1 cellular context compared by ENCODE assay signal in the genomic region with DNA sequence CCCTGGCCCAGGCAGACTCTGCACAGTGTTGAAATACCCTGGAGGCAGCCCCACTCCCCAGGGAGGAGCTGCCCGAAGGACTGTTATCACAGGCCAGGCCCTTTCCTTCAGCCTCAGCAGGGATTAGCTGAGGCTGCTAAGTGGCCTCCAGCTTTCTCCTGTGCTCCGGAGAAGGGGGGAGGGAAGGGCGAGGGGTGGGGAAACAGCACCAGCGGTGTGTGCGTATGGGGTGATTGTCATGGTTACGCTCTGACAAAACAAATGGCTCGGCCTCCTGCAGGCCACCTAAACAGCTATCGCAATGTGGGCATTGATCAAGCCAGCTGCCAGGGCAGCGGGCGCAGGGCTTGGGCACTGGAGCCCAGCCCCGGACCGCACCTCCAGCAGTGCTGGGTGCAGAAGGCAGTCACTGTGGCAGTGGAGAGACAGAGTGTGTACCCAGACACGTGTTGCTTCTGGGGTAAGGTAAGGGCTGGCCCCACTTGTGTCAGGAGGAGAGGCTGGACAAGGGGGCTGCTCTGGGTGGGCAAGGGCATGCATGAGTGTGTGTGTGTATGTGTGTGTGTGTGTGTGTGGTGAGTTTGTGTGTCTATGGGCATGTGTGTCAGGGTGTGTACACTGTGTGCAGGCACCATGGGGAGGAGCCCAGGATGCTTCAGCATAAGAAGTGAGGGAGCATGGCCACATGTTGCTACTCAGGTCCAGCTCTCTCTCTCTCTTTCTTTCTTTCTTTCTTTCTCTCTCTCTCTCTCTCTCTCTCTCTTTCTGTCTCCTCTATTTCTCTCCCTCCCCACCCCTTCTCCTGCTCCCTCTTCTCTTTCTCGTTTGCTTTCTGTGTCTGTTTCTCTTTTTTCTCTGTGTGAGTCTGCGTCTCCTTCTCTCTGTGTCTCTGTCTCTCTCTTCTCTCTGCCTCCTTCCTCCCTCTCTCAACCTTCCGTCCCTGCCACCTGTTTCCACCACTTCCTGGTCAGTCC.
TF ChIP-seq lines count a peak whose summit lies in the region.

VWA5B1 (plus strand) TSS at position 252 of the 974 bp plus-strand sequence. CDS start 19,727 bp downstream, outside the sequence.

TF ChIP-seq in H1, 55 proteins besides CTCF, POLR2A, EP300 and RAD21:
- TF ChIP-seq SIN3A (conservative IDR thresholded peaks at IDR 0.05 in 1 of 2, IDR thresholded peaks at IDR 0.05 in 1 of 2; ENCODE audit: low read depth in 1 of 2, low read length in 2 of 2) (0 out of 4 replicates have a peak, but pooled peaks have one; percentile 53 to 54), CREB1 (IDR thresholded peaks at IDR 0.05) (0 out of 2 replicates have a peak, but pooled peaks have one; percentile 28), RFX5 (IDR thresholded peaks at IDR 0.05; ENCODE audit: borderline replicate concordance, low read depth, low read length) (no peak), ASH2L (IDR thresholded peaks at IDR 0.05; ENCODE audit: low read length) (peak; percentile 27), GABPA (IDR thresholded peaks at IDR 0.05; ENCODE audit: borderline replicate concordance, insufficient read depth, low read length) (peak; percentile 31; the same call in 1 of the 2 replicates), TAF1 (IDR thresholded peaks at IDR 0.05; ENCODE audit: low read depth, low read length) (peak; percentile 50; the same call in 1 of the 2 replicates), HDAC2 (IDR thresholded peaks at IDR 0.05; ENCODE audit: borderline replicate concordance in 1 of 2, low read depth in 2 of 2, low read length in 2 of 2) (0 out of 4 replicates have a peak, but pooled peaks of 1 of the 2 experiments have one; percentile 35), TBP (IDR thresholded peaks at IDR 0.05; ENCODE audit: low read depth, low read length) (no peak), SRF (IDR thresholded peaks at IDR 0.05; ENCODE audit: low read depth, low read length) (no peak), YY1 (IDR thresholded peaks at IDR 0.05; ENCODE audit: low read depth, low read length) (peak; percentile 56; the same call in 1 of the 2 replicates), BCL11A (IDR thresholded peaks at IDR 0.05; ENCODE audit: low read depth in 2 of 2, low read length in 2 of 2) (no peak), TAF7 (optimal IDR thresholded peaks at IDR 0.05; ENCODE audit: borderline replicate concordance, low read depth, low read length) (no peak), SP1 (IDR thresholded peaks at IDR 0.05; ENCODE audit: low read depth, low read length) (peak; percentile 73; the same call in 1 of the 2 replicates), GTF2F1 (IDR thresholded peaks at IDR 0.05; ENCODE audit: borderline replicate concordance, low read depth, low read length) (no peak)
